Comparison of ENCODE assay signal across 8 cellular contexts in genomic region chr19:6393074-6393981, GRCh38. TPM values are rescaled to one million over a fixed set of nuclear protein-coding genes. Genes with fewer than 3 reads are reported as not detected.
DNase-seq lines count a peak whose midpoint lies in the region; ATAC-seq and TF ChIP-seq lines count a peak whose summit lies in the region.

GTF2F1 (minus strand) TSS chr19:6393164; CDS start chr19:6392995, 169 bp downstream.

- no peaks in the 10 kb centered on the region for H3K27me3 ChIP-seq in CD4-positive, alpha-beta T cell (ENCODE audit: control insufficient read depth, insufficient read depth, low read length)

- H3K36me3 Mint-ChIP-seq in CD4-positive, alpha-beta T cell (ENCODE audit: low read depth), result peaks cover 49% of the 10 kb centered on the region

- CTCF ChIA-PET in CD4-positive, alpha-beta T cell (lab: Charles Lee), result no interaction called here

- no peaks in the 10 kb centered on the region for H3K9me3 Mint-ChIP-seq in CD4-positive, alpha-beta T cell

- POLR2A ChIA-PET in CD4-positive, alpha-beta T cell (lab: Charles Lee), result interaction anchor here (0.7 to 3.4 kb wide), 5 partner anchors 19 to 498 kb away, joined by 3 to 29 read pairs (median 21); partner anchors contain the start of genes ALKBH7, CLPP and KHSRP

- peak; percentile 88 to 94 (median 90) for DNase-seq in CD4-positive, alpha-beta T cell
- peak; percentile 78 for DNase-seq in HS-27A (ENCODE audit: low read depth)
- DNase-seq in NK-92 (lab: John Stamatoyannopoulos, UW; ENCODE audit: unreplicated experiment), result peak; percentile 77
- peak; percentile 88 to 97 for DNase-seq in activated CD8-positive, alpha-beta memory T cell treated with anti-CD3 and anti-CD28 coated beads for 1 hour (ENCODE audit: extremely low read depth in 1 of 2, low read depth in 1 of 2)
- peak; percentile 97 for DNase-seq in effector CD8-positive, alpha-beta T cell (lab: John Stamatoyannopoulos, UW)
- DNase-seq in lung microvascular endothelial cell (ENCODE audit: low read depth in 2 of 2), result peak; percentile 90 to 91
- DNase-seq in stimulated activated CD4-positive, alpha-beta T cell treated with anti-CD3 and anti-CD28 coated beads, TNF-alpha, amount 100 ng/mL, for 48 hours (ENCODE audit: low read depth in 3 of 3), result peak; percentile 85 to 90 (median 87)

- no peak for TF ChIP-seq CTCF in CD4-positive, alpha-beta T cell (IDR thresholded peaks at IDR 0.05)

- H3K9me3 ChIP-seq in CD4-positive, alpha-beta T cell (ENCODE audit: control insufficient read depth, low read length), result no peaks in the 10 kb centered on the region

- peak; percentile 81 for ATAC-seq in CD4-positive, alpha-beta T cell (ENCODE audit: poor library complexity)
- peak; percentile 74 for ATAC-seq in GM19452 (IDR thresholded peaks at IDR 0.05; ENCODE audit: unreplicated experiment)

- no peaks in the 10 kb centered on the region for H3K27me3 Mint-ChIP-seq in CD4-positive, alpha-beta T cell

- H3K27ac ChIP-seq in CD4-positive, alpha-beta T cell (ENCODE audit: low read depth, low read length), result peak within 1 kb of the TSS; percentile 89

- intact Hi-C loops in CD4-positive, alpha-beta T cell (cut with DNase I, micrococcal nuclease), result loop anchor here (1.0 to 10.0 kb wide), 9 partner anchors 20 to 195 kb away; partner anchors contain the start of genes ALKBH7 (in 1 of the 2), CLPP (in 1 of the 2), KHSRP (in 1 of the 2) and TUBB4A (in 1 of the 2)

- H3K4me3 Mint-ChIP-seq in CD4-positive, alpha-beta T cell, result peak within 1 kb of the TSS; percentile 97

- H3K27ac Mint-ChIP-seq in CD4-positive, alpha-beta T cell, result peak within 1 kb of the TSS; percentile 99

- peaks cover 29% of the 10 kb centered on the region for H3K4me1 Mint-ChIP-seq in CD4-positive, alpha-beta T cell (ENCODE audit: low read depth)

RNA-seq across cellular contexts. Expression of gene GTF2F1, which starts in this region (rescaled TPM):
- 10 to 100 TPM; 56.1 to 61.1 TPM for total RNA-seq in CD4-positive, alpha-beta T cell
- 35.1 and 36.7 TPM in 2 replicates for total RNA-seq in lung microvascular endothelial cell

Comparison
In these comparisons a context has a peak if more than half of its experiments do, and no peak if none do; other contexts are left out.
1. Peak in every context shown above with its lines: DNase-seq, ATAC-seq and H3K27ac ChIP-seq.